In the genomic region with DNA sequence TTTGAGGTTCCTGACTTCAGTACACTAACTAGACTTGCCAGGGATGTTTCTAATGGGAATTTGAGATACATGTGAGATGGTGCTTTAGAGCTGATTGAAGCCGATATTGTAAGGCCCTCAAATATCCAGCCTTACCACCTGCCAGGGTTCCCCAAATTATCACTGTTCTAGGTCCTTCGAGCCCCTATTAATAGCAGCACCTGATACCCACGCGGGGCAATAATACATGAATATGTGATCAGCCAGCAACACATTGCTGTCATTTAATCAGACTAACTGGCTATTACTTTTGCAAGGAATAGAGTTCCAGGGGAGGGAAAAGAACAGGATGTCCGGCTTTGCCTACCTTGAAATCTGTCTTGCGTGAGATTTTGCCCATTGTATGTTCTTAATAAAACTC, we compare ENCODE assay signal across 13 cellular contexts. TPM values are rescaled to one million over a fixed set of nuclear protein-coding genes. Genes with fewer than 3 reads are reported as not detected.
DNase-seq lines count a peak whose midpoint lies in the region; ATAC-seq and TF ChIP-seq lines count a peak whose summit lies in the region.
"Had no signal": no experiment of that assay in that cellular context is flagged by ENCODE, and none has a peak within 500 bp of the region (broad histone marks: within the 10 kb centered on the region; RNA-seq: fewer than 3 reads in every experiment).

No MANE protein-coding gene starts in this region.

- intact Hi-C loops in activated naive CD4-positive, alpha-beta T cell treated with anti-CD3 and anti-CD28 coated beads for 36 hours (cut with micrococcal nuclease) = loop anchor here (2.0 to 10.0 kb wide), 2 partner anchors 586 to 932 kb away; a partner anchor contains a TSS
- intact Hi-C loops in posterior cingulate gyrus (cut with DNase I) = no loop called here

- TF ChIP-seq POLR2A in erythroblast (IDR thresholded peaks at IDR 0.05; ENCODE audit: low read length) = no peak

- no peaks in the 10 kb centered on the region for H3K27me3 Mint-ChIP-seq in activated naive CD4-positive, alpha-beta T cell treated with anti-CD3 and anti-CD28 coated beads for 36 hours (ENCODE audit: low read depth)
- no peaks in the 10 kb centered on the region for H3K27me3 Mint-ChIP-seq in T-helper 17 cell

- H3K27ac Mint-ChIP-seq in activated naive CD4-positive, alpha-beta T cell treated with anti-CD3 and anti-CD28 coated beads for 36 hours = peak overlapping the region; percentile 93
- peak overlapping the region; percentile 94 for H3K27ac Mint-ChIP-seq in T-helper 17 cell

- H3K36me3 Mint-ChIP-seq in activated naive CD4-positive, alpha-beta T cell treated with anti-CD3 and anti-CD28 coated beads for 36 hours (ENCODE audit: low read depth) = peaks cover 58% of the 10 kb centered on the region
- peaks cover 19% of the 10 kb centered on the region for H3K36me3 Mint-ChIP-seq in T-helper 17 cell (ENCODE audit: low read depth)

- H3K9me3 Mint-ChIP-seq in activated naive CD4-positive, alpha-beta T cell treated with anti-CD3 and anti-CD28 coated beads for 36 hours = no peaks in the 10 kb centered on the region

- H3K9me3 ChIP-seq in T-helper 17 cell (ENCODE audit: control insufficient read depth, low read length, poor library complexity, severe bottlenecking) = peaks cover 5% of the 10 kb centered on the region

- H3K4me3 Mint-ChIP-seq in activated naive CD4-positive, alpha-beta T cell treated with anti-CD3 and anti-CD28 coated beads for 36 hours = peak overlapping the region; percentile 70
- H3K4me3 Mint-ChIP-seq in T-helper 17 cell = peak overlapping the region; percentile 95

- H3K27ac ChIP-seq in substantia nigra (ENCODE audit: low read depth, low read length, poor library complexity, severe bottlenecking) = peak overlapping the region; percentile 74
- H3K27ac ChIP-seq: hepatocyte had no signal

- peaks cover 70% of the 10 kb centered on the region for H3K4me1 Mint-ChIP-seq in activated naive CD4-positive, alpha-beta T cell treated with anti-CD3 and anti-CD28 coated beads for 36 hours (ENCODE audit: low read depth)
- H3K4me1 Mint-ChIP-seq in T-helper 17 cell = peaks cover 77% of the 10 kb centered on the region

- ATAC-seq in T-helper 17 cell = no peak
- ATAC-seq: HepG2, sciatic nerve had no signal

- CTCF ChIA-PET in activated naive CD4-positive, alpha-beta T cell treated with anti-CD3 and anti-CD28 coated beads for 36 hours (lab: Charles Lee) = interaction anchor here (1.2 kb wide), 1 partner anchor 8 kb away, joined by 3 read pairs; no protein-coding TSS in a partner anchor

- no peak for DNase-seq in activated naive CD4-positive, alpha-beta T cell treated with anti-CD3 and anti-CD28 coated beads for 36 hours
- no peak for DNase-seq in activated naive CD4-positive, alpha-beta T cell treated with Interleukin-2 at 50 U/mL for 16 hours
- no peak for DNase-seq in T-helper 17 cell
- peak; percentile 23 to 45 for DNase-seq in erythroblast (lab: John Stamatoyannopoulos, UW)
- no peak for DNase-seq in substantia nigra (lab: John Stamatoyannopoulos, UW)
- DNase-seq in posterior cingulate gyrus = no peak
- no peak for DNase-seq in GM03348 (ENCODE audit: low spot score)
- DNase-seq in NCI-H2196 treated with DMSO at 0.1 percent for 48 hours (lab: John Stamatoyannopoulos, UW; ENCODE audit: unreplicated experiment) = no peak
- DNase-seq: NCI-H226, SHP77 had no signal

RNA-seq across cellular contexts. Expression of a gene that starts 5.1 kb away (rescaled TPM):
- total RNA-seq in activated naive CD4-positive, alpha-beta T cell treated with anti-CD3 and anti-CD28 coated beads for 36 hours = 10 to 100 TPM; 75.0 to 77.8 TPM
- total RNA-seq in T-helper 17 cell = 100 to 1,000 TPM; 283 to 548 TPM

Comparison
In these comparisons a context has a peak if more than half of its experiments do, and no peak if none do; other contexts are left out.
1. DNase-seq: peak in erythroblast (2 of 2); none in activated naive CD4-positive, alpha-beta T cell treated with anti-CD3 and anti-CD28 coated beads for 36 hours (single experiment), activated naive CD4-positive, alpha-beta T cell treated with Interleukin-2 at 50 U/mL for 16 hours (single experiment), T-helper 17 cell (0 of 3), substantia nigra (0 of 49), posterior cingulate gyrus (0 of 10), GM03348 (single experiment) and NCI-H2196 treated with DMSO at 0.1 percent for 48 hours (single experiment).